Comparison of ENCODE assay signal across 8 cellular contexts in genomic region chr12:4539167-4539870, GRCh38. TPM values are rescaled to one million over a fixed set of nuclear protein-coding genes. Genes with fewer than 3 reads are reported as not detected.
DNase-seq lines count a peak whose midpoint lies in the region; ATAC-seq and TF ChIP-seq lines count a peak whose summit lies in the region.

No MANE protein-coding gene starts in this region.

- ATAC-seq in central memory CD8-positive, alpha-beta T cell (replicated peaks; ENCODE audit: extremely low read depth, poor library complexity, severe bottlenecking): no peak
- ATAC-seq in naive thymus-derived CD4-positive, alpha-beta T cell: no peak
- ATAC-seq in GM18873 (IDR thresholded peaks at IDR 0.05; ENCODE audit: low FRiP score, unreplicated experiment) (no peak), GM19463 (IDR thresholded peaks at IDR 0.05; ENCODE audit: unreplicated experiment) (no peak), GM18868 (IDR thresholded peaks at IDR 0.05; ENCODE audit: unreplicated experiment) (no peak)

- CTCF ChIA-PET in BJ (lab: Yijun Ruan, JAX): no interaction called here
- CTCF ChIA-PET in naive thymus-derived CD4-positive, alpha-beta T cell (lab: Charles Lee): no interaction called here

- peak overlapping the region; percentile 91 for H3K27ac ChIP-seq in KOPT-K1 (ENCODE audit: low read depth, low read length, poor library complexity, severe bottlenecking)
- peak overlapping the region; percentile 84 for H3K27ac ChIP-seq in naive thymus-derived CD4-positive, alpha-beta T cell (ENCODE audit: low read depth, low read length)

- no peaks in the 10 kb centered on the region for H3K27me3 Mint-ChIP-seq in central memory CD8-positive, alpha-beta T cell
- no peaks in the 10 kb centered on the region for H3K27me3 Mint-ChIP-seq in naive thymus-derived CD4-positive, alpha-beta T cell

- no peaks in the 10 kb centered on the region for H3K9me3 ChIP-seq in KOPT-K1 (ENCODE audit: insufficient read depth, low read length, poor library complexity, severe bottlenecking)
- no peaks in the 10 kb centered on the region for H3K9me3 ChIP-seq in naive thymus-derived CD4-positive, alpha-beta T cell (ENCODE audit: control insufficient read depth in 2 of 3, low read length in 3 of 3)

- DNase-seq in BJ (ENCODE audit: low read depth) (no peak), retina (no peak)
- no peak for DNase-seq in central memory CD8-positive, alpha-beta T cell (ENCODE audit: low spot score in 2 of 2)
- DNase-seq in naive thymus-derived CD4-positive, alpha-beta T cell: no peak

- no peak for TF ChIP-seq CTCF in BJ (IDR thresholded peaks at IDR 0.05; ENCODE audit: insufficient read depth, low read depth, low read length)

- no peaks in the 10 kb centered on the region for H3K9me3 Mint-ChIP-seq in central memory CD8-positive, alpha-beta T cell
- peaks cover 0 to 6% (median 0%) of the 10 kb centered on the region in 11 donors for H3K9me3 Mint-ChIP-seq in naive thymus-derived CD4-positive, alpha-beta T cell

- peaks cover 17% of the 10 kb centered on the region for H3K4me1 Mint-ChIP-seq in central memory CD8-positive, alpha-beta T cell
- H3K4me1 Mint-ChIP-seq in naive thymus-derived CD4-positive, alpha-beta T cell: peaks cover 6 to 42% (median 32%) of the 10 kb centered on the region in 7 donors

- no peaks in the 10 kb centered on the region for H3K36me3 ChIP-seq in BJ (ENCODE audit: control insufficient read depth, insufficient read depth, low read length)
- H3K36me3 ChIP-seq in KOPT-K1 (ENCODE audit: insufficient read depth, low read length): peaks cover 44% of the 10 kb centered on the region
- no peaks in the 10 kb centered on the region for H3K36me3 ChIP-seq in naive thymus-derived CD4-positive, alpha-beta T cell (ENCODE audit: control insufficient read depth in 2 of 3, insufficient read depth in 3 of 3, low read length in 3 of 3)

- intact Hi-C loops in naive thymus-derived CD4-positive, alpha-beta T cell (cut with micrococcal nuclease): loop anchor here (2.0 to 10.0 kb wide), 6 partner anchors 219 to 1745 kb away; partner anchors contain the start of genes CRACR2A (in 1 of the 2), FKBP4 (in 1 of the 2), TIGAR (in 1 of the 2) and TULP3 (in 1 of the 2)

- H3K36me3 Mint-ChIP-seq in central memory CD8-positive, alpha-beta T cell (ENCODE audit: insufficient read depth): peaks cover 14% of the 10 kb centered on the region
- H3K36me3 Mint-ChIP-seq in naive thymus-derived CD4-positive, alpha-beta T cell: peaks cover 0 to 7% (median 0%) of the 10 kb centered on the region in 5 donors

- peak overlapping the region; percentile 94 for H3K4me3 Mint-ChIP-seq in central memory CD8-positive, alpha-beta T cell
- peak overlapping the region; percentile 91 to 99 (median 96) for H3K4me3 Mint-ChIP-seq in naive thymus-derived CD4-positive, alpha-beta T cell

- no peaks in the 10 kb centered on the region for H3K27me3 ChIP-seq in BJ (ENCODE audit: control insufficient read depth, insufficient read depth, low read length)
- H3K27me3 ChIP-seq in naive thymus-derived CD4-positive, alpha-beta T cell (ENCODE audit: control insufficient read depth in 2 of 2, insufficient read depth in 2 of 2, low read length in 2 of 2): no peaks in the 10 kb centered on the region

- H3K4me3 ChIP-seq in BJ (ENCODE audit: low read depth, low read length): peak overlapping the region; percentile 86
- peak overlapping the region; percentile 90 for H3K4me3 ChIP-seq in naive thymus-derived CD4-positive, alpha-beta T cell (ENCODE audit: low read length)

- H3K4me1 ChIP-seq in naive thymus-derived CD4-positive, alpha-beta T cell (ENCODE audit: control insufficient read depth in 2 of 2, insufficient read depth in 2 of 2, low read length in 2 of 2): peaks cover 11 to 13% of the 10 kb centered on the region in 2 donors

- H3K27ac Mint-ChIP-seq in central memory CD8-positive, alpha-beta T cell (ENCODE audit: low read depth): peak overlapping the region; percentile 97
- peak overlapping the region; percentile 51 to 99 (median 97) for H3K27ac Mint-ChIP-seq in naive thymus-derived CD4-positive, alpha-beta T cell

- POLR2A ChIA-PET in BJ (lab: Charles Lee): no interaction called here
- POLR2A ChIA-PET in naive thymus-derived CD4-positive, alpha-beta T cell (lab: Charles Lee): interaction anchor here (0.8 kb wide), 1 partner anchor 13 kb away, joined by 3 read pairs; no protein-coding TSS in a partner anchor

RNA-seq across cellular contexts. Expression of gene RAD51AP1, which starts 0.6 kb away (rescaled TPM):
- polyA plus RNA-seq in BJ (2011; rRNA removed): 4.9 and 10.5 TPM in 2 replicates
- 1.5 and 2.6 TPM in 2 replicates for polyA minus RNA-seq in BJ (2011; rRNA and poly(A)+ RNA removed)
- 10 to 100 TPM in 1 of 5 experiments, 1 to 10 TPM in 3, under 1 TPM in 1; 0.13 to 37.6 (median 1.7) TPM for total RNA-seq in naive thymus-derived CD4-positive, alpha-beta T cell
- 1 to 10 TPM in 1 of 2 donors, under 1 TPM in 1; 0.73 to 1.1 TPM for polyA plus RNA-seq in naive thymus-derived CD4-positive, alpha-beta T cell

RNA-seq across cellular contexts. Expression of gene DYRK4, which starts 22.7 kb away (rescaled TPM):
- 77.5 and 114 TPM in 2 replicates for polyA plus RNA-seq in BJ (2011; rRNA removed)
- 30.7 and 42.3 TPM in 2 replicates for polyA minus RNA-seq in BJ (2011; rRNA and poly(A)+ RNA removed)
- total RNA-seq in naive thymus-derived CD4-positive, alpha-beta T cell: 10 to 100 TPM in 4 of 5 experiments, 1 to 10 TPM in 1; 9.8 to 25.1 (median 22.0) TPM
- 10 to 100 TPM; 37.4 to 50.9 TPM for polyA plus RNA-seq in naive thymus-derived CD4-positive, alpha-beta T cell
